Comparison of ENCODE assay signal across 24 cellular contexts in genomic region chr12:98037401-98038140, GRCh38.
"Had no signal": no experiment of that assay in that cellular context is flagged by ENCODE, and none has a peak within 500 bp of the region (broad histone marks: within the 10 kb centered on the region; RNA-seq: fewer than 3 reads in every experiment).

No MANE protein-coding gene starts in this region.

- H3K4me1 ChIP-seq: colonic mucosa, esophagus muscularis mucosa, esophagus squamous epithelium, foreskin keratinocyte, gastrocnemius medialis, gastroesophageal sphincter, heart left ventricle, heart right ventricle had no signal

- H3K27ac Mint-ChIP-seq: dendritic cell treated with granulocyte-macrophage colony-stimulating factor and Interleukin-4, amounts not matched to agents 40 ng/mL and 50 ng/mL, for 4 days; endodermal cell had no signal

- H3K27ac ChIP-seq: colonic mucosa, coronary artery, dorsolateral prefrontal cortex, epithelial cell of prostate, esophagus muscularis mucosa, esophagus squamous epithelium, foreskin keratinocyte, gastrocnemius medialis, gastroesophageal sphincter, heart left ventricle, heart right ventricle had no signal

- H3K9me3 ChIP-seq: colonic mucosa, esophagus squamous epithelium, gastrocnemius medialis, gastroesophageal sphincter had no signal

- H3K27me3 Mint-ChIP-seq: dendritic cell treated with granulocyte-macrophage colony-stimulating factor and Interleukin-4, amounts not matched to agents 40 ng/mL and 50 ng/mL, for 4 days had no signal

- H3K36me3 ChIP-seq: colonic mucosa, esophagus muscularis mucosa, esophagus squamous epithelium, gastrocnemius medialis, gastroesophageal sphincter, heart left ventricle, heart right ventricle had no signal

- H3K4me3 ChIP-seq: colonic mucosa, coronary artery, dorsolateral prefrontal cortex, esophagus muscularis mucosa, esophagus squamous epithelium, gastrocnemius medialis, gastroesophageal sphincter, heart left ventricle, heart right ventricle had no signal

- H3K4me3 Mint-ChIP-seq: dendritic cell treated with granulocyte-macrophage colony-stimulating factor and Interleukin-4, amounts not matched to agents 40 ng/mL and 50 ng/mL, for 4 days; endodermal cell had no signal

- H3K27me3 ChIP-seq: colonic mucosa, esophagus muscularis mucosa, esophagus squamous epithelium, foreskin keratinocyte, gastrocnemius medialis, gastroesophageal sphincter, heart left ventricle, heart right ventricle had no signal

- DNase-seq: colonic mucosa; cortex of kidney; dermis blood vessel endothelial cell; dorsolateral prefrontal cortex; effector CD4-positive, alpha-beta T cell; effector CD8-positive, alpha-beta T cell; effector memory CD4-positive, alpha-beta T cell; endodermal cell; erythroblast; esophagus squamous epithelium; foreskin fibroblast; foreskin keratinocyte; foreskin melanocyte; gastrocnemius medialis; glutamatergic neuron; head of caudate nucleus; heart left ventricle; heart right ventricle had no signal

- ATAC-seq: esophagus mucosa, foreskin keratinocyte, gastrocnemius medialis, gastroesophageal sphincter, heart left ventricle, heart right ventricle had no signal
